ENCODE assay signal across 1 cellular context in genomic region chr17:64282753-64283080, GRCh38.
TF ChIP-seq lines count a peak whose summit lies in the region.

No MANE protein-coding gene starts in this region.

TF ChIP-seq in K562, 482 proteins besides CTCF, POLR2A, EP300 and RAD21 (continued from another document):
- TF ChIP-seq ZNF764 (CRISPR knock-in tag; IDR thresholded peaks at IDR 0.05; ENCODE audit: low read depth), result no peak
- TF ChIP-seq TAF9B (IDR thresholded peaks at IDR 0.05; ENCODE audit: partially characterized antibody), result no peak
- no peak for TF ChIP-seq ZNF3 (CRISPR knock-in tag; IDR thresholded peaks at IDR 0.05)
- TF ChIP-seq PREB (CRISPR knock-in tag; IDR thresholded peaks at IDR 0.05), result no peak
- no peak for TF ChIP-seq MEF2D (tag; conservative IDR thresholded peaks at IDR 0.05; ENCODE audit: low read depth)
- TF ChIP-seq BCL6 (CRISPR knock-in tag; IDR thresholded peaks at IDR 0.05), result no peak
- TF ChIP-seq ZFP91 (CRISPR knock-in tag; IDR thresholded peaks at IDR 0.05), result no peak
